In genomic region chr6:53718597-53719460, GRCh38 we compare ENCODE assay signal across 1 cellular context.
A peak's percentile ranks its signal among the peaks of the same experiment; 100 is the strongest.
TF ChIP-seq lines count a peak whose summit lies in the region.

No MANE protein-coding gene starts in this region.

TF ChIP-seq in HepG2, 621 proteins besides CTCF, POLR2A, EP300 and RAD21 (continued from another document):
- TF ChIP-seq, protein P1, sequence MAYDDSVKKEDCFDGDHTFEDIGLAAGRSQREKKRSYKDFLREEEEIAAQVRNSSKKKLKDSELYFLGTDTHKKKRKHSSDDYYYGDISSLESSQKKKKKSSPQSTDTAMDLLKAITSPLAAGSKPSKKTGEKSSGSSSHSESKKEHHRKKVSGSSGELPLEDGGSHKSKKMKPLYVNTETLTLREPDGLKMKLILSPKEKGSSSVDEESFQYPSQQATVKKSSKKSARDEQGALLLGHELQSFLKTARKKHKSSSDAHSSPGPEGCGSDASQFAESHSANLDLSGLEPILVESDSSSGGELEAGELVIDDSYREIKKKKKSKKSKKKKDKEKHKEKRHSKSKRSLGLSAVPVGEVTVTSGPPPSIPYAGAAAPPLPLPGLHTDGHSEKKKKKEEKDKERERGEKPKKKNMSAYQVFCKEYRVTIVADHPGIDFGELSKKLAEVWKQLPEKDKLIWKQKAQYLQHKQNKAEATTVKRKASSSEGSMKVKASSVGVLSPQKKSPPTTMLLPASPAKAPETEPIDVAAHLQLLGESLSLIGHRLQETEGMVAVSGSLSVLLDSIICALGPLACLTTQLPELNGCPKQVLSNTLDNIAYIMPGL (CRISPR knock-in tag; IDR thresholded peaks at IDR 0.05; ENCODE audit: borderline replicate concordance in 1 of 2, low read depth in 1 of 2) = 0 out of 4 replicates have a peak, but pooled peaks of 1 of the 2 experiments have one; percentile 20
- TF ChIP-seq, protein P2, sequence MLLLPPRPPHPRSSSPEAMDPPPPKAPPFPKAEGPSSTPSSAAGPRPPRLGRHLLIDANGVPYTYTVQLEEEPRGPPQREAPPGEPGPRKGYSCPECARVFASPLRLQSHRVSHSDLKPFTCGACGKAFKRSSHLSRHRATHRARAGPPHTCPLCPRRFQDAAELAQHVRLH (CRISPR knock-in tag; IDR thresholded peaks at IDR 0.05; ENCODE audit: borderline replicate concordance, low read depth) = no peak
- TF ChIP-seq ZNF274 (CRISPR knock-in tag; IDR thresholded peaks at IDR 0.05) (no peak), ZBTB14 (CRISPR knock-in tag; IDR thresholded peaks at IDR 0.05) (no peak), SMC3 (IDR thresholded peaks at IDR 0.05; ENCODE audit: low read length) (peak; percentile 75), ZNF629 (CRISPR knock-in tag; conservative IDR thresholded peaks at IDR 0.05) (no peak), SMAD3 (CRISPR knock-in tag; IDR thresholded peaks at IDR 0.05) (0 out of 2 replicates have a peak, but pooled peaks have one; percentile 28), ZNF3 (CRISPR knock-in tag; IDR thresholded peaks at IDR 0.05) (peak; percentile 72; the same call in 1 of the 2 replicates), ZBTB42 (CRISPR knock-in tag; IDR thresholded peaks at IDR 0.05) (no peak), ZNF484 (CRISPR knock-in tag; IDR thresholded peaks at IDR 0.05; ENCODE audit: borderline replicate concordance, low read depth) (no peak), FOXJ3 (CRISPR knock-in tag; IDR thresholded peaks at IDR 0.05; ENCODE audit: borderline replicate concordance) (no peak), PAF1 (CRISPR knock-in tag; IDR thresholded peaks at IDR 0.05) (no peak), PHF20 (CRISPR knock-in tag; IDR thresholded peaks at IDR 0.05) (no peak), ZNF501 (CRISPR knock-in tag; IDR thresholded peaks at IDR 0.05) (no peak), TGIF2 (CRISPR knock-in tag; IDR thresholded peaks at IDR 0.05) (no peak), EED (CRISPR knock-in tag; IDR thresholded peaks at IDR 0.05) (no peak), SAFB2 (CRISPR knock-in tag; IDR thresholded peaks at IDR 0.05; ENCODE audit: borderline replicate concordance, low read depth) (no peak), RFX5 (IDR thresholded peaks at IDR 0.05; ENCODE audit: low read depth, low read length) (no peak), NFIC (IDR thresholded peaks at IDR 0.05; ENCODE audit: low read length) (no peak), ZNF792 (CRISPR knock-in tag; IDR thresholded peaks at IDR 0.05) (no peak), SMARCE1 (IDR thresholded peaks at IDR 0.05; ENCODE audit: borderline replicate concordance) (no peak), JDP2 (CRISPR knock-in tag; IDR thresholded peaks at IDR 0.05; ENCODE audit: borderline replicate concordance) (no peak), GATAD1 (CRISPR knock-in tag; IDR thresholded peaks at IDR 0.05) (0 out of 2 replicates have a peak, but pooled peaks have one; percentile 19), ZNF577 (CRISPR knock-in tag; IDR thresholded peaks at IDR 0.05; ENCODE audit: borderline replicate concordance, low read depth) (no peak), STAG1 (CRISPR knock-in tag; IDR thresholded peaks at IDR 0.05) (peak; percentile 80), ZNF431 (CRISPR knock-in tag; IDR thresholded peaks at IDR 0.05; ENCODE audit: borderline replicate concordance, low read depth) (no peak), ZBTB7B (CRISPR knock-in tag; IDR thresholded peaks at IDR 0.05) (no peak), ZNF232 (CRISPR knock-in tag; IDR thresholded peaks at IDR 0.05; ENCODE audit: borderline replicate concordance) (no peak)
- TF ChIP-seq, protein P3, sequence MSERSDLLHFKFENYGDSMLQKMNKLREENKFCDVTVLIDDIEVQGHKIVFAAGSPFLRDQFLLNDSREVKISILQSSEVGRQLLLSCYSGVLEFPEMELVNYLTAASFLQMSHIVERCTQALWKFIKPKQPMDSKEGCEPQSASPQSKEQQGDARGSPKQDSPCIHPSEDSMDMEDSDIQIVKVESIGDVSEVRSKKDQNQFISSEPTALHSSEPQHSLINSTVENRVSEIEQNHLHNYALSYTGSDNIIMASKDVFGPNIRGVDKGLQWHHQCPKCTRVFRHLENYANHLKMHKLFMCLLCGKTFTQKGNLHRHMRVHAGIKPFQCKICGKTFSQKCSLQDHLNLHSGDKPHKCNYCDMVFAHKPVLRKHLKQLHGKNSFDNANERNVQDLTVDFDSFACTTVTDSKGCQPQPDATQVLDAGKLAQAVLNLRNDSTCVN (CRISPR knock-in tag; IDR thresholded peaks at IDR 0.05; ENCODE audit: borderline replicate concordance) = no peak
- TF ChIP-seq, protein P4, sequence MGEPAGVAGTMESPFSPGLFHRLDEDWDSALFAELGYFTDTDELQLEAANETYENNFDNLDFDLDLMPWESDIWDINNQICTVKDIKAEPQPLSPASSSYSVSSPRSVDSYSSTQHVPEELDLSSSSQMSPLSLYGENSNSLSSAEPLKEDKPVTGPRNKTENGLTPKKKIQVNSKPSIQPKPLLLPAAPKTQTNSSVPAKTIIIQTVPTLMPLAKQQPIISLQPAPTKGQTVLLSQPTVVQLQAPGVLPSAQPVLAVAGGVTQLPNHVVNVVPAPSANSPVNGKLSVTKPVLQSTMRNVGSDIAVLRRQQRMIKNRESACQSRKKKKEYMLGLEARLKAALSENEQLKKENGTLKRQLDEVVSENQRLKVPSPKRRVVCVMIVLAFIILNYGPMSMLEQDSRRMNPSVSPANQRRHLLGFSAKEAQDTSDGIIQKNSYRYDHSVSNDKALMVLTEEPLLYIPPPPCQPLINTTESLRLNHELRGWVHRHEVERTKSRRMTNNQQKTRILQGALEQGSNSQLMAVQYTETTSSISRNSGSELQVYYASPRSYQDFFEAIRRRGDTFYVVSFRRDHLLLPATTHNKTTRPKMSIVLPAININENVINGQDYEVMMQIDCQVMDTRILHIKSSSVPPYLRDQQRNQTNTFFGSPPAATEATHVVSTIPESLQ (CRISPR knock-in tag; conservative IDR thresholded peaks at IDR 0.05) = no peak
- TF ChIP-seq, protein P5, sequence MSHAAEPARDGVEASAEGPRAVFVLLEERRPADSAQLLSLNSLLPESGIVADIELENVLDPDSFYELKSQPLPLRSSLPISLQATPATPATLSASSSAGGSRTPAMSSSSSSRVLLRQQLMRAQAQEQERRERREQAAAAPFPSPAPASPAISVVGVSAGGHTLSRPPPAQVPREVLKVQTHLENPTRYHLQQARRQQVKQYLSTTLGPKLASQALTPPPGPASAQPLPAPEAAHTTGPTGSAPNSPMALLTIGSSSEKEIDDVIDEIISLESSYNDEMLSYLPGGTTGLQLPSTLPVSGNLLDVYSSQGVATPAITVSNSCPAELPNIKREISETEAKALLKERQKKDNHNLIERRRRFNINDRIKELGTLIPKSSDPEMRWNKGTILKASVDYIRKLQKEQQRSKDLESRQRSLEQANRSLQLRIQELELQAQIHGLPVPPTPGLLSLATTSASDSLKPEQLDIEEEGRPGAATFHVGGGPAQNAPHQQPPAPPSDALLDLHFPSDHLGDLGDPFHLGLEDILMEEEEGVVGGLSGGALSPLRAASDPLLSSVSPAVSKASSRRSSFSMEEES (CRISPR knock-in tag; IDR thresholded peaks at IDR 0.05) = no peak
- TF ChIP-seq, protein P6, sequence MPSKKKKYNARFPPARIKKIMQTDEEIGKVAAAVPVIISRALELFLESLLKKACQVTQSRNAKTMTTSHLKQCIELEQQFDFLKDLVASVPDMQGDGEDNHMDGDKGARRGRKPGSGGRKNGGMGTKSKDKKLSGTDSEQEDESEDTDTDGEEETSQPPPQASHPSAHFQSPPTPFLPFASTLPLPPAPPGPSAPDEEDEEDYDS (CRISPR knock-in tag; IDR thresholded peaks at IDR 0.05) = no peak
- TF ChIP-seq, protein P7, sequence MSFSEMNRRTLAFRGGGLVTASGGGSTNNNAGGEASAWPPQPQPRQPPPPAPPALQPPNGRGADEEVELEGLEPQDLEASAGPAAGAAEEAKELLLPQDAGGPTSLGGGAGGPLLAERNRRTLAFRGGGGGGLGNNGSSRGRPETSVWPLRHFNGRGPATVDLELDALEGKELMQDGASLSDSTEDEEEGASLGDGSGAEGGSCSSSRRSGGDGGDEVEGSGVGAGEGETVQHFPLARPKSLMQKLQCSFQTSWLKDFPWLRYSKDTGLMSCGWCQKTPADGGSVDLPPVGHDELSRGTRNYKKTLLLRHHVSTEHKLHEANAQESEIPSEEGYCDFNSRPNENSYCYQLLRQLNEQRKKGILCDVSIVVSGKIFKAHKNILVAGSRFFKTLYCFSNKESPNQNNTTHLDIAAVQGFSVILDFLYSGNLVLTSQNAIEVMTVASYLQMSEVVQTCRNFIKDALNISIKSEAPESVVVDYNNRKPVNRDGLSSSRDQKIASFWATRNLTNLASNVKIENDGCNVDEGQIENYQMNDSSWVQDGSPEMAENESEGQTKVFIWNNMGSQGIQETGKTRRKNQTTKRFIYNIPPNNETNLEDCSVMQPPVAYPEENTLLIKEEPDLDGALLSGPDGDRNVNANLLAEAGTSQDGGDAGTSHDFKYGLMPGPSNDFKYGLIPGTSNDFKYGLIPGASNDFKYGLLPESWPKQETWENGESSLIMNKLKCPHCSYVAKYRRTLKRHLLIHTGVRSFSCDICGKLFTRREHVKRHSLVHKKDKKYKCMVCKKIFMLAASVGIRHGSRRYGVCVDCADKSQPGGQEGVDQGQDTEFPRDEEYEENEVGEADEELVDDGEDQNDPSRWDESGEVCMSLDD (CRISPR knock-in tag; IDR thresholded peaks at IDR 0.05; ENCODE audit: borderline replicate concordance) = no peak
